ENCODE assay signal across 20 cellular contexts in the genomic region with DNA sequence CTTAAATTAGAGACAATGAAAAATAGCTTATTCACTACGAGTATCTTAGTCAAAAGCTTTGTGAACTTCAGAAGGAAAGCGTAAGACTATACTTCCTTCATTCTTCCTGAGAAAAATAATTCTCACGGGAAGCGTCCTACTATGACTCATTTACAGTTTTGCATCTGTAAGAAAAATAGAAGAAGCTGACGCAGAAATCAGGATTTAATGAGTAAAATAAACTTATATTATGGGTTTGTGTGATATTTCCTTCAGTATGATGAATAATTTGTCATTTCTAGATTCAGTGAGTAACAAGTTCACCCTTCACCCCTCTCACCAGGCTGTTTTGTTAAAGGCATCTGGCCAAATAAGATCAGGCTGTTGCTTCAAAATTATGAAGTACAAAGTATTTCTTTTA. TPM values are rescaled to one million over a fixed set of nuclear protein-coding genes. Genes with fewer than 3 reads are reported as not detected.
DNase-seq lines count a peak whose midpoint lies in the region; ATAC-seq and TF ChIP-seq lines count a peak whose summit lies in the region.
"Had no signal": no experiment of that assay in that cellular context is flagged by ENCODE, and none has a peak within 500 bp of the region (broad histone marks: within the 10 kb centered on the region; RNA-seq: fewer than 3 reads in every experiment).

No MANE protein-coding gene starts in this region.

- peak overlapping the region; percentile 88 for H3K27ac Mint-ChIP-seq in osteocyte (ENCODE audit: unreplicated experiment)
- H3K27ac Mint-ChIP-seq: memory B cell had no signal

- peaks cover 21% of the 10 kb centered on the region for H3K4me1 Mint-ChIP-seq in osteocyte (ENCODE audit: unreplicated experiment)
- H3K4me1 Mint-ChIP-seq: memory B cell had no signal

- no peak overlapping the region for H3K27ac ChIP-seq in caudate nucleus (ENCODE audit: low read depth, low read length)
- H3K27ac ChIP-seq: BLaER1 treated with 17β-estradiol and CSF1 and Interleukin-3, amounts not matched to agents 10 nM and 100 nM; colonic mucosa; neutrophil; suprapubic skin had no signal

- DNase-seq in Daoy (ENCODE audit: low read depth) (peak; percentile 14), fibroblast of gingiva (ENCODE audit: low read depth) (peak; percentile 34), osteocyte (ENCODE audit: extremely low spot score, unreplicated experiment) (no peak), ecto neural progenitor cell (ENCODE audit: low spot score) (no peak), caudate nucleus (lab: John Stamatoyannopoulos, UW) (no peak), T-helper 9 cell (no peak)
- DNase-seq: activated CD4-positive, alpha-beta T cell treated with anti-CD3 and anti-CD28 coated beads for 1 hour; activated naive CD4-positive, alpha-beta T cell treated with anti-CD3 and anti-CD28 coated beads, Interleukin-2, amount 50 U/mL, for 16 hours; colonic mucosa; DMS79; NCI-H1694 treated with DMSO at 0.1 percent for 48 hours; stimulated activated CD4-positive, alpha-beta T cell treated with anti-CD3 and anti-CD28 coated beads, Interleukin-15, amount 100 ng/mL, for 24 hours; T-helper 1 cell had no signal

- H3K36me3 Mint-ChIP-seq in osteocyte (ENCODE audit: unreplicated experiment): no peaks in the 10 kb centered on the region
- H3K36me3 Mint-ChIP-seq: memory B cell had no signal

- no peak for TF ChIP-seq CTCF in osteocyte (IDR thresholded peaks at IDR 0.05)

- ATAC-seq in GM21717 (IDR thresholded peaks at IDR 0.05; ENCODE audit: unreplicated experiment): no peak
- ATAC-seq: esophagus mucosa had no signal

- peaks cover 12% of the 10 kb centered on the region for H3K9me3 Mint-ChIP-seq in osteocyte (ENCODE audit: unreplicated experiment)

- H3K4me3 Mint-ChIP-seq in osteocyte (ENCODE audit: unreplicated experiment): peak overlapping the region; percentile 40
- H3K4me3 Mint-ChIP-seq: memory B cell had no signal

- H3K27me3 Mint-ChIP-seq in osteocyte (ENCODE audit: unreplicated experiment): no peaks in the 10 kb centered on the region
- H3K27me3 Mint-ChIP-seq: memory B cell had no signal

TF ChIP-seq in PFSK-1, 5 proteins besides CTCF, POLR2A, EP300 and RAD21:
- TF ChIP-seq TAF1 (IDR thresholded peaks at IDR 0.05; ENCODE audit: borderline replicate concordance, insufficient read depth, low read length) (0 out of 2 replicates have a peak, but pooled peaks have one; percentile 5), POLR2AphosphoS5 (IDR thresholded peaks at IDR 0.05; ENCODE audit: low read depth, low read length) (no peak)

RNA-seq across cellular contexts. Expression of a gene that starts 17.8 kb away (rescaled TPM):
- total RNA-seq in Daoy (2014; rRNA removed; shearing (Covaris generic)): 0.17 and 0.57 TPM in 2 replicates
- polyA plus RNA-seq in PFSK-1 (2012; ENCODE audit: insufficient read length, low read depth): 15.2 TPM
- 27.8 TPM in 2 replicates for total RNA-seq in osteocyte

Comparison
In these comparisons a context has a peak if more than half of its experiments do, and no peak if none do; other contexts are left out.
1. DNase-seq: peak in Daoy (single experiment) and fibroblast of gingiva (single experiment); none in osteocyte (single experiment), ecto neural progenitor cell (single experiment), caudate nucleus (0 of 61) and T-helper 9 cell (single experiment).
2. RNA of a gene that starts 17.8 kb away (total RNA-seq): 27.8 TPM in osteocyte; 0.17 to 0.57 TPM in Daoy; every median in the first group is over 10 times any median in the second.